16 cellular contexts compared by ENCODE assay signal in the genomic region with DNA sequence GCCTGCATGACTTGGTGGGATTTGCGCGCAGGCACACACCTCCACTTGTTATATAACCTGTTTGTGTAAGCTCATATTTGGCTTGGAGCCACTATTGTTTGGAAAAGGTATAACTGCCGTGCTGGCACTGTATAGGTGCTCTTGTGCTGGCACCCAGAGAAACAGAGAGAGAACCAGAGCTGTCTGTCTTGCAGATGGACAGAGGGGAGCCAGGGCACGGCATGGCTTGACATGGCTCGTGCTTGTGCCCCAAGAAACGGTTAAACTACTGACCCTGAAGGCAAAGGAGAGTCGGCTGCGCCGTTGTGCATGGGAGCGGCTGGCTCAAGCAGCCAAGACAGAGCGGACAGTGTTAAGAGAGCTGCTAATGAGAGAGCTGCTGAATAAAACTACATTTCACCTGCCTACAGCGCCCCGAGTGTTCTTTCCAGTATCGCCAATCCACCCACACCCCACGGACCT. TPM values are rescaled to one million over a fixed set of nuclear protein-coding genes. Genes with fewer than 3 reads are reported as not detected.
DNase-seq lines count a peak whose midpoint lies in the region; ATAC-seq, FAIRE-seq and TF ChIP-seq lines count a peak whose summit lies in the region.
"Had no signal": no experiment of that assay in that cellular context is flagged by ENCODE, and none has a peak within 500 bp of the region (broad histone marks: within the 10 kb centered on the region; RNA-seq: fewer than 3 reads in every experiment).

No MANE protein-coding gene starts in this region.

- H3K4me1 Mint-ChIP-seq in endodermal cell, result peaks cover 44% of the 10 kb centered on the region

- no peaks in the 10 kb centered on the region for H3K36me3 Mint-ChIP-seq in endodermal cell (ENCODE audit: low read depth)

- H3K9me3 ChIP-seq in HepG2 (ENCODE audit: low read length) (no peaks in the 10 kb centered on the region), right lobe of liver (no peaks in the 10 kb centered on the region), endodermal cell (ENCODE audit: control insufficient read depth, low read length) (no peaks in the 10 kb centered on the region), transverse colon (no peaks in the 10 kb centered on the region)
- H3K9me3 ChIP-seq: adrenal gland, heart right ventricle had no signal

- H3K9me3 Mint-ChIP-seq in endodermal cell, result no peaks in the 10 kb centered on the region

- peak overlapping the region; percentile 65 for H3K27ac Mint-ChIP-seq in endodermal cell

- 92% methylated on average over 15 of the region's 15 CpGs for WGBS in HepG2 (ENCODE audit: low lambda C conversion rate)
- WGBS in right lobe of liver (ENCODE audit: insufficient coverage, low coverage, low lambda C conversion rate, missing lambda C conversion rate), result 86% methylated on average over 5 of the region's 15 CpGs
- 85 to 93% methylated on average over 12 to 15 of the region's 15 CpGs for WGBS in endodermal cell (ENCODE audit: insufficient coverage in 1 of 2, insufficient read length in 1 of 2), 2 experiments
- 60 to 72% methylated on average over 1 to 15 of the region's 15 CpGs for WGBS in transverse colon (ENCODE audit: low coverage in 1 of 2), 2 donors

- no peak overlapping the region for H2AFZ ChIP-seq in HepG2 (ENCODE audit: low read length)

- H3K4me1 ChIP-seq in HepG2 (ENCODE audit: insufficient read depth, low read length) (peaks cover 88% of the 10 kb centered on the region), right lobe of liver (peaks cover 0 to 7% (median 0%) of the 10 kb centered on the region in 4 donors), endodermal cell (ENCODE audit: control insufficient read depth, insufficient read depth, low read length) (no peaks in the 10 kb centered on the region), transverse colon (peaks cover 1 to 49% (median 21%) of the 10 kb centered on the region in 4 donors)
- H3K4me1 ChIP-seq: adrenal gland had no signal

- POLR2A ChIA-PET in HepG2 (lab: Yijun Ruan, JAX), result interaction anchor here (1.3 kb wide), 1 partner anchor 23 kb away, joined by 3 read pairs; a partner anchor contains a TSS

- intact Hi-C loops in HepG2 (cut with micrococcal nuclease; ENCODE audit: unreplicated experiment) (no loop called here), right lobe of liver (cut with DNase I) (no loop called here), transverse colon (cut with DNase I; ENCODE audit: low total_unique reads) (no loop called here)

- in situ Hi-C loops in HepG2 (cut with HindIII; ENCODE audit: extremely low pct_ligation_motif_present, low pct_unique_long_range_greater_than_20kb), result no loop called here
- in situ Hi-C loops in transverse colon (cut with MboI; ENCODE audit: low pct_ligation_motif_present in 1 of 4, low pct_unique_long_range_greater_than_20kb in 1 of 4, low sequenced_read_pairs in 3 of 4), result no loop called here

- TF ChIP-seq EP300 in HepG2 (IDR thresholded peaks at IDR 0.05; ENCODE audit: low read depth in 2 of 2, low read length in 2 of 2) (no peak), HepG2 (CRISPR knock-in tag; IDR thresholded peaks at IDR 0.05; ENCODE audit: borderline replicate concordance) (no peak), transverse colon (IDR thresholded peaks at IDR 0.05; ENCODE audit: low read depth) (no peak)

- H3K9ac ChIP-seq in HepG2 (ENCODE audit: insufficient read depth, low read depth, low read length) (no peak overlapping the region), endodermal cell (ENCODE audit: extremely low read depth, low read length, poor library complexity, severe bottlenecking) (no peak overlapping the region)

- no TSS peak for BruUV-seq in HepG2 (replicated peaks; lab: Mats Ljungman, UMichigan)

- CTCF ChIA-PET in HepG2 (lab: Yijun Ruan, JAX; ENCODE audit: low intra/inter-chr PET ratio, low total read pairs), result no interaction called here

- H3K27me3 ChIP-seq in HepG2 (ENCODE audit: control insufficient read depth in 1 of 2, insufficient read depth in 2 of 2, low read length in 2 of 2) (no peaks in the 10 kb centered on the region), right lobe of liver (no peaks in the 10 kb centered on the region), endodermal cell (ENCODE audit: control insufficient read depth, insufficient read depth, low read length, poor library complexity, severe bottlenecking) (no peaks in the 10 kb centered on the region), transverse colon (no peaks in the 10 kb centered on the region)

- no peak overlapping the region for H3K4me2 ChIP-seq in HepG2 (ENCODE audit: low read depth, low read length)

- FAIRE-seq in HepG2 (lab: Jason Lieb, UNC), result no peak
- FAIRE-seq: colon, GM18507 had no signal

- H3K36me3 ChIP-seq in HepG2 (replicated peaks in 1 of 2; ENCODE audit: control insufficient read depth in 1 of 2, insufficient read depth in 2 of 2, low read length in 2 of 2) (peaks cover 6 to 14% of the 10 kb centered on the region in 2 experiments; a peak in 3 of 5 replicates), right lobe of liver (no peaks in the 10 kb centered on the region), endodermal cell (ENCODE audit: control insufficient read depth, insufficient read depth, low read length) (no peaks in the 10 kb centered on the region), transverse colon (no peaks in the 10 kb centered on the region)
- H3K36me3 ChIP-seq: adrenal gland, heart right ventricle had no signal

- TF ChIP-seq CTCF in HepG2 (CRISPR knock-in tag; IDR thresholded peaks at IDR 0.05) (no peak), right lobe of liver (IDR thresholded peaks at IDR 0.05) (no peak), endodermal cell (conservative IDR thresholded peaks at IDR 0.05) (no peak), transverse colon (IDR thresholded peaks at IDR 0.05) (no peak)

- no peak for DNase-seq in HepG2 (ENCODE audit: low spot score)
- no peak for DNase-seq in right lobe of liver
- peak; percentile 91 to 93 for DNase-seq in NCI-H526 (lab: John Stamatoyannopoulos, UW)
- no peak for DNase-seq in endodermal cell
- DNase-seq in transverse colon, result peak; percentile 33
- DNase-seq in SW 1271 (lab: John Stamatoyannopoulos, UW), result no peak
- no peak for DNase-seq in NOMO-1 (lab: John Stamatoyannopoulos, UW; ENCODE audit: unreplicated experiment in 2 of 2)
- DNase-seq: activated CD4-positive, alpha-beta T cell treated with anti-CD3 and anti-CD28 coated beads, Interleukin-2, amount 50 U/mL, for 48 hours; adrenal gland; heart right ventricle; Kasumi-1; NCI-H524 treated with DMSO at 0.1 percent for 48 hours; SIG-M5 had no signal

- H3K4me3 ChIP-seq in HepG2 (replicated peaks in 1 of 3; ENCODE audit: insufficient read depth in 1 of 3, low read depth in 2 of 3, low read length in 3 of 3) (no peak overlapping the region), right lobe of liver (no peak overlapping the region), endodermal cell (ENCODE audit: low read length) (no peak overlapping the region), transverse colon (no peak overlapping the region)
- H3K4me3 ChIP-seq: adrenal gland, heart right ventricle had no signal

- H4K20me1 ChIP-seq in HepG2 (ENCODE audit: insufficient read depth, low read length), result peaks cover 91% of the 10 kb centered on the region

- TF ChIP-seq POLR2A in HepG2 (IDR thresholded peaks at IDR 0.05; ENCODE audit: insufficient read depth in 1 of 2, low read depth in 2 of 2, low read length in 2 of 2) (no peak), right lobe of liver (IDR thresholded peaks at IDR 0.05) (no peak), transverse colon (IDR thresholded peaks at IDR 0.05) (no peak)

- H3K27me3 Mint-ChIP-seq in endodermal cell (ENCODE audit: insufficient read depth), result no peaks in the 10 kb centered on the region

- H3K79me2 ChIP-seq in HepG2 (ENCODE audit: insufficient read depth, low read length), result peaks cover 96% of the 10 kb centered on the region

- TF ChIP-seq RAD21 in HepG2 (CRISPR knock-in tag; IDR thresholded peaks at IDR 0.05), result no peak

- ATAC-seq in HepG2 (no peak), right lobe of liver (no peak), GM18858 (IDR thresholded peaks at IDR 0.05; ENCODE audit: unreplicated experiment) (no peak)

- H3K4me3 Mint-ChIP-seq in endodermal cell, result no peak overlapping the region

- H3K27ac ChIP-seq in HepG2 (ENCODE audit: extremely low read length, insufficient read depth, low read length) (no peak overlapping the region), right lobe of liver (no peak overlapping the region), endodermal cell (ENCODE audit: low read depth, low read length) (no peak overlapping the region), transverse colon (peak overlapping the region; percentile 69 to 84 (median 81))
- H3K27ac ChIP-seq: adrenal gland, heart right ventricle had no signal

TF ChIP-seq in HepG2, 621 proteins besides CTCF, POLR2A, EP300 and RAD21 (continues in another document):
- TF ChIP-seq ISL2 (CRISPR knock-in tag; IDR thresholded peaks at IDR 0.05) (no peak), HNRNPLL (IDR thresholded peaks at IDR 0.05; ENCODE audit: low read depth, low read length, poor library complexity, severe bottlenecking) (no peak)

RNA-seq across cellular contexts. Expression of a gene that starts 23.2 kb away (rescaled TPM):
- total RNA-seq in HepG2 (2016; rRNA removed; fragmentation: Illumina TruSeq; extraction: Trizol) (14.2 and 23.4 TPM in 2 replicates), right lobe of liver (10 to 100 TPM; 15.5 to 56.4 (median 27.1) TPM), endodermal cell (10 to 100 TPM; 16.7 to 23.2 TPM), transverse colon (100 to 1,000 TPM in 2 of 4 donors, 10 to 100 TPM in 2; 82.3 to 112 (median 100) TPM)
- 38.2 and 53.3 TPM in 2 replicates for total RNA-seq in HepG2 (2016; cell fraction: cytosol; rRNA removed; fragmentation: Illumina TruSeq; extraction: Trizol; ENCODE audit: low read depth)
- 13.2 and 22.4 TPM in 2 replicates for total RNA-seq in HepG2 (2016; cell fraction: insoluble cytoplasmic fraction; rRNA removed; fragmentation: Illumina TruSeq; extraction: Trizol)
- total RNA-seq in HepG2 (2016; cell fraction: membrane; rRNA removed; fragmentation: Illumina TruSeq; extraction: Trizol), result 12.4 and 13.4 TPM in 2 replicates
- 71.0 and 73.9 TPM in 2 replicates for total RNA-seq in HepG2 (2016; cell fraction: nucleus; rRNA removed; fragmentation: Illumina TruSeq; extraction: Trizol)
- 17.1 and 22.1 TPM in 2 replicates for polyA plus RNA-seq in HepG2 (2011; rRNA removed)
- 5.9 and 10.7 TPM in 2 replicates for polyA plus RNA-seq in HepG2 (2011; cell fraction: cytosol; rRNA removed)
- 46.0 and 51.6 TPM in 2 replicates for polyA plus RNA-seq in HepG2 (2011; cell fraction: nucleus; rRNA removed)
- 17.5 and 19.8 TPM in 2 replicates for polyA plus RNA-seq in HepG2 (2012)
- polyA plus RNA-seq in HepG2 (2016; cell fraction: cytosol; fragmentation: Illumina TruSeq; extraction: Trizol; ENCODE audit: low read depth), result 0.33 and 0.40 TPM in 2 replicates
- 6.6 and 6.7 TPM in 2 replicates for polyA plus RNA-seq in HepG2 (2016; cell fraction: insoluble cytoplasmic fraction; fragmentation: Illumina TruSeq; extraction: Trizol; ENCODE audit: low read depth)
- polyA plus RNA-seq in HepG2 (2016; cell fraction: membrane; fragmentation: Illumina TruSeq; extraction: Trizol; ENCODE audit: low read depth), result 1.1 and 1.5 TPM in 2 replicates
- polyA plus RNA-seq in HepG2 (2016; cell fraction: nucleus; fragmentation: Illumina TruSeq; extraction: Trizol; ENCODE audit: insufficient read depth, low read depth), result 16.3 and 19.9 TPM in 2 replicates
- polyA minus RNA-seq in HepG2 (2011; rRNA and poly(A)+ RNA removed; ENCODE audit: low replicate concordance), result 0.12 and 96.5 TPM in 2 replicates
- polyA minus RNA-seq in HepG2 (2011; cell fraction: cytosol; rRNA and poly(A)+ RNA removed), result 28.1 and 39.1 TPM in 2 replicates
- 471 and 523 TPM in 2 replicates for polyA minus RNA-seq in HepG2 (2011; cell fraction: nucleus; rRNA and poly(A)+ RNA removed)
- 4.8 TPM for polyA plus RNA-seq in endodermal cell (2013, experiment 1 of 2)
- 4.7 TPM for polyA plus RNA-seq in endodermal cell (2013, experiment 2 of 2)

Comparison
In these comparisons a context has a peak if more than half of its experiments do, and no peak if none do; other contexts are left out.
1. DNase-seq: peak in NCI-H526 (2 of 2) and transverse colon (single experiment); none in HepG2 (single experiment), right lobe of liver (0 of 3), endodermal cell (single experiment), SW 1271 (0 of 2) and NOMO-1 (0 of 2).
2. H3K27ac ChIP-seq: peak in transverse colon (4 of 4); none in HepG2 (single experiment), right lobe of liver (0 of 3) and endodermal cell (single experiment).